ENCODE assay signal across 1 cellular context in genomic region chr11:27505781-27506180, GRCh38.
TF ChIP-seq lines count a peak whose summit lies in the region.

No MANE protein-coding gene starts in this region.

TF ChIP-seq in endothelial cell of umbilical vein, 7 proteins besides CTCF, POLR2A, EP300 and RAD21 (continued from another document):
- TF ChIP-seq POLR2AphosphoS5 (IDR thresholded peaks at IDR 0.05; ENCODE audit: insufficient read depth, low read depth, low read length) (no peak), GATA2 (IDR thresholded peaks at IDR 0.05; ENCODE audit: insufficient read depth, insufficient read length, low read depth, low read length) (no peak), EZH2 (IDR thresholded peaks at IDR 0.05; ENCODE audit: borderline replicate concordance, low read depth, low read length, severe bottlenecking) (no peak), FOS (IDR thresholded peaks at IDR 0.05; ENCODE audit: borderline replicate concordance, insufficient read depth, low read length) (no peak), MYC (IDR thresholded peaks at IDR 0.05; ENCODE audit: low read depth, low read length) (no peak)
